ENCODE assay signal across 9 cellular contexts in the genomic region with DNA sequence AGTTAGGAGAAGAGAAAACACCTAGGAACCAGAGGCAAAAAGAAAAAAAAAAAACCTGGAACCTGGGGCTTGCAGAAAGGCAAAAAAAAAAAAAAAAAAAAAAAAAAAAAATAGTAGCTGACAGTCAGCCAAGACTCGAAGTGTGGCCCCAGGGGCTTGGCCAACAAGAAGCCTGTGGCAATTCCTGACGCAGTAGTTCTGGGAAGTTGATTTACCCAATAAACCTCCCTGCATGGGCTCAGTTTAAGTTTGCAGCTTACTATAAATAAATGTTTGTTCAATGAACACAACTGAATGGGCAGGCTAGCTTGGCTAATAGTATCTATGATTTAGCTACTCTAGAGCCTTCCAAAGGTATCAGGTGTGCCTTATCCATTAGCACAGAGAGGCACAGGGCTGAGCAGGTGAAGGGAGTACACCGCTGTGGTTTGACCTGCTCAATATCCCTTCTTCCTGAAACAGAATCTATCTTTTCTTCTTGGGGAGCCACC. TPM values are rescaled to one million over a fixed set of nuclear protein-coding genes. Genes with fewer than 3 reads are reported as not detected.
DNase-seq lines count a peak whose midpoint lies in the region; ATAC-seq and TF ChIP-seq lines count a peak whose summit lies in the region.
"Had no signal": no experiment of that assay in that cellular context is flagged by ENCODE, and none has a peak within 500 bp of the region (broad histone marks: within the 10 kb centered on the region; RNA-seq: fewer than 3 reads in every experiment).

No MANE protein-coding gene starts in this region.

- no peaks in the 10 kb centered on the region for H3K79me2 ChIP-seq in hepatocyte

- 75% methylated on average over 3 of the region's 3 CpGs for WGBS in hepatocyte (ENCODE audit: low lambda C conversion rate, missing lambda C conversion rate)

- no peaks in the 10 kb centered on the region for H3K9me3 Mint-ChIP-seq in activated naive CD4-positive, alpha-beta T cell treated with anti-CD3 and anti-CD28 coated beads for 36 hours
- no peaks in the 10 kb centered on the region for H3K9me3 Mint-ChIP-seq in activated naive CD4-positive, alpha-beta T cell treated with anti-CD3 and anti-CD28 coated beads, Interleukin-2, amount 10 ng/mL, durations not matched to agents 7 days and 5 days

- H3K27me3 Mint-ChIP-seq in activated naive CD4-positive, alpha-beta T cell treated with anti-CD3 and anti-CD28 coated beads for 36 hours (ENCODE audit: low read depth) = no peaks in the 10 kb centered on the region
- H3K27me3 Mint-ChIP-seq in activated naive CD4-positive, alpha-beta T cell treated with anti-CD3 and anti-CD28 coated beads, Interleukin-2, amount 10 ng/mL, durations not matched to agents 7 days and 5 days = peaks cover 15% of the 10 kb centered on the region

- H3K36me3 ChIP-seq in hepatocyte (replicated peaks; ENCODE audit: insufficient read depth, low read depth) = no peaks in the 10 kb centered on the region
- no peaks in the 10 kb centered on the region for H3K36me3 ChIP-seq in tibial artery

- H3K4me1 Mint-ChIP-seq in activated naive CD4-positive, alpha-beta T cell treated with anti-CD3 and anti-CD28 coated beads for 36 hours (ENCODE audit: low read depth) = peaks cover 9% of the 10 kb centered on the region
- H3K4me1 Mint-ChIP-seq in activated naive CD4-positive, alpha-beta T cell treated with anti-CD3 and anti-CD28 coated beads, Interleukin-2, amount 10 ng/mL, durations not matched to agents 7 days and 5 days = peaks cover 24% of the 10 kb centered on the region

- H3K9me3 ChIP-seq in hepatocyte (ENCODE audit: low read depth) = no peaks in the 10 kb centered on the region
- no peaks in the 10 kb centered on the region for H3K9me3 ChIP-seq in tibial artery

- CTCF ChIA-PET in activated naive CD4-positive, alpha-beta T cell treated with anti-CD3 and anti-CD28 coated beads for 36 hours (lab: Charles Lee) = interaction anchor here (0.6 to 17.5 kb wide), 15 partner anchors 9 to 202 kb away, joined by 3 to 497 read pairs (median 6); partner anchors contain the start of genes GLRX and RFESD
- CTCF ChIA-PET in activated naive CD4-positive, alpha-beta T cell treated with anti-CD3 and anti-CD28 coated beads, Interleukin-2, amount 10 ng/mL, durations not matched to agents 7 days and 5 days (lab: Charles Lee) = interaction anchor here (0.7 to 17.4 kb wide), 9 partner anchors 9 to 197 kb away, joined by 3 to 377 read pairs (median 3); partner anchors contain the start of genes GLRX and RFESD

- intact Hi-C loops in activated naive CD4-positive, alpha-beta T cell treated with anti-CD3 and anti-CD28 coated beads for 36 hours (cut with micrococcal nuclease) = loop anchor here (1.0 to 2.0 kb wide), 7 partner anchors 8 to 199 kb away; no protein-coding TSS in a partner anchor
- intact Hi-C loops in tibial artery (cut with DNase I; ENCODE audit: low total_unique reads) = no loop called here

- H3K36me3 Mint-ChIP-seq in activated naive CD4-positive, alpha-beta T cell treated with anti-CD3 and anti-CD28 coated beads for 36 hours (ENCODE audit: low read depth) = no peaks in the 10 kb centered on the region
- H3K36me3 Mint-ChIP-seq in activated naive CD4-positive, alpha-beta T cell treated with anti-CD3 and anti-CD28 coated beads, Interleukin-2, amount 10 ng/mL, durations not matched to agents 7 days and 5 days = no peaks in the 10 kb centered on the region

- ATAC-seq in HG03520 (IDR thresholded peaks at IDR 0.05; ENCODE audit: unreplicated experiment) (no peak), GM18858 (IDR thresholded peaks at IDR 0.05; ENCODE audit: unreplicated experiment) (no peak)

- peak overlapping the region; percentile 47 for H3K27ac ChIP-seq in VCaP
- H3K27ac ChIP-seq in hepatocyte = peak overlapping the region; percentile 54
- peak overlapping the region; percentile 58 to 70 for H3K27ac ChIP-seq in tibial artery

- peak overlapping the region; percentile 66 for H3K27ac Mint-ChIP-seq in activated naive CD4-positive, alpha-beta T cell treated with anti-CD3 and anti-CD28 coated beads for 36 hours
- H3K27ac Mint-ChIP-seq in activated naive CD4-positive, alpha-beta T cell treated with anti-CD3 and anti-CD28 coated beads, Interleukin-2, amount 10 ng/mL, durations not matched to agents 7 days and 5 days = no peak overlapping the region

- TF ChIP-seq CTCF in VCaP (conservative IDR thresholded peaks at IDR 0.05) (no peak), hepatocyte (IDR thresholded peaks at IDR 0.05; ENCODE audit: poor library complexity) (no peak), tibial artery (IDR thresholded peaks at IDR 0.05) (no peak)

- no peaks in the 10 kb centered on the region for H4K20me1 ChIP-seq in hepatocyte (ENCODE audit: insufficient read depth, poor library complexity, severe bottlenecking)

- H3K4me3 ChIP-seq in hepatocyte = no peak overlapping the region
- H3K4me3 ChIP-seq in tibial artery = no peak overlapping the region

- H3K27me3 ChIP-seq in hepatocyte (no peaks in the 10 kb centered on the region), tibial artery (no peaks in the 10 kb centered on the region)

- H3K4me2 ChIP-seq in hepatocyte = no peak overlapping the region

- no peak overlapping the region for H3K4me3 Mint-ChIP-seq in activated naive CD4-positive, alpha-beta T cell treated with anti-CD3 and anti-CD28 coated beads for 36 hours
- no peak overlapping the region for H3K4me3 Mint-ChIP-seq in activated naive CD4-positive, alpha-beta T cell treated with anti-CD3 and anti-CD28 coated beads, Interleukin-2, amount 10 ng/mL, durations not matched to agents 7 days and 5 days

- no peaks in the 10 kb centered on the region for H3K9me2 ChIP-seq in hepatocyte (replicated peaks; ENCODE audit: insufficient read depth)

- DNase-seq in activated naive CD4-positive, alpha-beta T cell treated with anti-CD3 and anti-CD28 coated beads for 36 hours = no peak
- DNase-seq in activated naive CD4-positive, alpha-beta T cell treated with anti-CD3 and anti-CD28 coated beads, Interleukin-2, amount 10 ng/mL, durations not matched to agents 7 days and 5 days = no peak
- no peak for DNase-seq in hepatocyte (ENCODE audit: low spot score)
- DNase-seq in tibial artery = peak in 1 of 2 donors; percentile 74
- DNase-seq in activated effector memory CD4-positive, alpha-beta T cell treated with Interleukin-2 at 50 U/mL for 16 hours = no peak
- DNase-seq: NCI-H2227 treated with DMSO at 0.1 percent for 48 hours had no signal

- no peak overlapping the region for H2AFZ ChIP-seq in hepatocyte

- H3K4me1 ChIP-seq in hepatocyte (ENCODE audit: insufficient read depth) = no peaks in the 10 kb centered on the region
- peaks cover 0 to 43% (median 15%) of the 10 kb centered on the region in 4 donors for H3K4me1 ChIP-seq in tibial artery

RNA-seq across cellular contexts. Expression of gene GLRX, which starts 21.3 kb away (rescaled TPM):
- 10 to 100 TPM; 50.4 to 51.1 TPM for total RNA-seq in activated naive CD4-positive, alpha-beta T cell treated with anti-CD3 and anti-CD28 coated beads for 36 hours
- 57.8 and 79.1 TPM in 2 replicates for total RNA-seq in hepatocyte
- polyA plus RNA-seq in hepatocyte = 101 and 103 TPM in 2 replicates
